ENCODE assay signal across 30 cellular contexts in genomic region chr16:70796301-70796700, GRCh38.
"Had no signal": no experiment of that assay in that cellular context is flagged by ENCODE, and none has a peak within 500 bp of the region (broad histone marks: within the 10 kb centered on the region; RNA-seq: fewer than 3 reads in every experiment).

No MANE protein-coding gene starts in this region.

- H3K9me3 ChIP-seq: ascending aorta, breast epithelium, colonic mucosa, esophagus squamous epithelium, gastroesophageal sphincter, heart right ventricle had no signal

- H3K27ac ChIP-seq: ascending aorta, breast epithelium, cardiac muscle cell, colonic mucosa, epithelial cell of prostate, esophagus squamous epithelium, gastroesophageal sphincter, heart right ventricle had no signal

- ATAC-seq: activated CD4-positive, alpha-beta T cell treated with anti-CD3 and anti-CD28 coated beads for 36 hours; activated naive CD4-positive, alpha-beta T cell treated with anti-CD3 and anti-CD28 coated beads, Interleukin-2, amount 50 U/mL, for 72 hours; activated T-cell treated with anti-CD3 and anti-CD28 coated beads, Interleukin-2, amount 50 U/mL, for 72 hours; gastroesophageal sphincter; heart right ventricle had no signal

- H3K36me3 ChIP-seq: ascending aorta, breast epithelium, cardiac muscle cell, colonic mucosa had no signal

- H3K27me3 ChIP-seq: ascending aorta, breast epithelium, cardiac muscle cell, colonic mucosa, esophagus squamous epithelium, gastroesophageal sphincter, heart right ventricle had no signal

- FAIRE-seq: endometrium, endothelial cell of umbilical vein had no signal

- DNase-seq: activated CD4-positive, alpha-beta memory T cell treated with anti-CD3 and anti-CD28 coated beads, Interleukin-2, amount 10 ng/mL, durations not matched to agents 7 days and 5 days; activated CD4-positive, alpha-beta T cell treated with anti-CD3 and anti-CD28 coated beads for 36 hours; activated CD4-positive, alpha-beta T cell treated with anti-CD3 and anti-CD28 coated beads, Interleukin-2, amount 10 ng/mL, durations not matched to agents 7 days and 5 days; activated CD4-positive, alpha-beta T cell treated with anti-CD3 and anti-CD28 coated beads, Interleukin-2, amount 50 U/mL, for 4 hours; activated CD4-positive, CD25-positive, alpha-beta regulatory T cell; activated CD4-positive, CD25-positive, alpha-beta regulatory T cell treated with anti-CD3 and anti-CD28 coated beads, Interleukin-2, amount 50 U/mL, for 72 hours; activated CD8-positive, alpha-beta memory T cell treated with anti-CD3 and anti-CD28 coated beads, Interleukin-2, amount 50 U/mL, for 48 hours; activated gamma-delta T cell; activated naive CD4-positive, alpha-beta T cell; activated naive CD4-positive, alpha-beta T cell treated with anti-CD3 and anti-CD28 coated beads, Interleukin-2, amount 10 ng/mL, durations not matched to agents 7 days and 5 days; activated naive CD8-positive, alpha-beta T cell treated with anti-CD3 and anti-CD28 coated beads, Interleukin-2, amount 10 ng/mL, durations not matched to agents 7 days and 5 days; activated T-cell treated with anti-CD3 and anti-CD28 coated beads for 4 hours; activated T-cell treated with anti-CD3 and anti-CD28 coated beads, Interleukin-2, amount 50 U/mL, for 24 hours; activated T-cell treated with anti-CD3 and anti-CD28 coated beads, Interleukin-2, amount 50 U/mL, for 72 hours; central memory CD4-positive, alpha-beta T cell; cerebellar nuclear complex; colonic mucosa; effector CD8-positive, alpha-beta T cell; esophagus squamous epithelium; foreskin melanocyte; heart right ventricle; T-helper 2 cell had no signal

- H3K4me3 ChIP-seq: ascending aorta, breast epithelium, cardiac muscle cell, colonic mucosa, esophagus squamous epithelium, gastroesophageal sphincter, heart right ventricle had no signal
